18 cellular contexts compared by ENCODE assay signal in genomic region chr1:212098771-212099170, GRCh38.
A peak's percentile ranks its signal among the peaks of the same experiment; 100 is the strongest.
DNase-seq lines count a peak whose midpoint lies in the region; ATAC-seq and TF ChIP-seq lines count a peak whose summit lies in the region.
"Had no signal": no experiment of that assay in that cellular context is flagged by ENCODE, and none has a peak within 500 bp of the region (broad histone marks: within the 10 kb centered on the region; RNA-seq: fewer than 3 reads in every experiment).

No MANE protein-coding gene starts in this region.

- POLR2A ChIA-PET in WTC11 (lab: Charles Lee): no interaction called here

- H3K27me3 ChIP-seq in iPS-15b (ENCODE audit: control insufficient read depth, insufficient read depth, low read length): no peaks in the 10 kb centered on the region
- H3K27me3 ChIP-seq: BE2C, SJCRH30 had no signal

- intact Hi-C loops in left ventricle myocardium superior (cut with micrococcal nuclease): no loop called here
- intact Hi-C loops in left cardiac atrium (cut with DNase I): no loop called here

- peaks cover 38% of the 10 kb centered on the region for H3K36me3 Mint-ChIP-seq in WTC11

- DNase-seq in left ventricle myocardium superior: no peak
- DNase-seq in left cardiac atrium: no peak
- no peak for DNase-seq in WTC11 (ENCODE audit: low spot score)
- peak; percentile 13 for DNase-seq in smooth muscle cell of the brain vasculature (ENCODE audit: low read depth, low spot score)
- DNase-seq in SKM-1 treated with dmso at 0.1 percent for 144 hours (lab: John Stamatoyannopoulos, UW; ENCODE audit: unreplicated experiment): no peak
- no peak for DNase-seq in stimulated activated CD4-positive, alpha-beta T cell treated with anti-CD3 and anti-CD28 coated beads, Interleukin-4, amount 100 ng/mL, for 4 hours
- DNase-seq: CD4-positive, CD25-positive, alpha-beta regulatory T cell; EL; GF-D8; KBM-7; NCI-H1092; NCI-H2081; NCI-H526; OCI-M1; SJCRH30 had no signal

- peaks cover 7% of the 10 kb centered on the region for H3K4me1 ChIP-seq in iPS-15b (ENCODE audit: control insufficient read depth, insufficient read depth, low read length)
- H3K4me1 ChIP-seq: SJCRH30 had no signal

- H3K9ac ChIP-seq in iPS-15b (ENCODE audit: low read depth, low read length): no peak overlapping the region

- no peaks in the 10 kb centered on the region for H3K27me3 Mint-ChIP-seq in WTC11 (ENCODE audit: low read depth)
- H3K27me3 Mint-ChIP-seq: CD4-positive, CD25-positive, alpha-beta regulatory T cell had no signal

- no peak overlapping the region for H3K4me3 Mint-ChIP-seq in WTC11
- H3K4me3 Mint-ChIP-seq: CD4-positive, CD25-positive, alpha-beta regulatory T cell had no signal

- CTCF ChIA-PET in WTC11 (lab: Charles Lee): interaction anchor here (1.1 to 2.6 kb wide), 2 partner anchors 28 to 64 kb away, joined by 4 to 8 read pairs; partner anchors contain the start of genes DTL and INTS7

- no peaks in the 10 kb centered on the region for H3K9me3 Mint-ChIP-seq in WTC11

- peaks cover 36% of the 10 kb centered on the region for H3K4me1 Mint-ChIP-seq in WTC11

- no peaks in the 10 kb centered on the region for H3K9me3 ChIP-seq in iPS-15b (ENCODE audit: control insufficient read depth, insufficient read depth, low read length)
- H3K9me3 ChIP-seq: BE2C had no signal

- peaks cover 3% of the 10 kb centered on the region for H3K36me3 ChIP-seq in iPS-15b (ENCODE audit: control insufficient read depth, insufficient read depth, low read length)

- H3K4me3 ChIP-seq in iPS-15b (ENCODE audit: low read depth, low read length): peak overlapping the region; percentile 13
- H3K4me3 ChIP-seq: SJCRH30 had no signal

- no peak for TF ChIP-seq CTCF in WTC11 (IDR thresholded peaks at IDR 0.05)

- H3K27ac Mint-ChIP-seq in WTC11: peak overlapping the region; percentile 58; the same call in 1 of the 2 replicates

- peak; percentile 14 for ATAC-seq in left ventricle myocardium superior
- ATAC-seq in left cardiac atrium: no peak
- ATAC-seq in WTC11: no peak
- ATAC-seq: HepG2 had no signal

TF ChIP-seq in WTC11, 78 proteins besides CTCF, POLR2A, EP300 and RAD21:
- no peak for TF ChIP-seq CREB1 (CRISPR knock-in tag; IDR thresholded peaks at IDR 0.05)
- TF ChIP-seq ZNF671 (CRISPR knock-in tag; IDR thresholded peaks at IDR 0.05): no peak
